ENCODE assay signal across 19 cellular contexts in the genomic region with DNA sequence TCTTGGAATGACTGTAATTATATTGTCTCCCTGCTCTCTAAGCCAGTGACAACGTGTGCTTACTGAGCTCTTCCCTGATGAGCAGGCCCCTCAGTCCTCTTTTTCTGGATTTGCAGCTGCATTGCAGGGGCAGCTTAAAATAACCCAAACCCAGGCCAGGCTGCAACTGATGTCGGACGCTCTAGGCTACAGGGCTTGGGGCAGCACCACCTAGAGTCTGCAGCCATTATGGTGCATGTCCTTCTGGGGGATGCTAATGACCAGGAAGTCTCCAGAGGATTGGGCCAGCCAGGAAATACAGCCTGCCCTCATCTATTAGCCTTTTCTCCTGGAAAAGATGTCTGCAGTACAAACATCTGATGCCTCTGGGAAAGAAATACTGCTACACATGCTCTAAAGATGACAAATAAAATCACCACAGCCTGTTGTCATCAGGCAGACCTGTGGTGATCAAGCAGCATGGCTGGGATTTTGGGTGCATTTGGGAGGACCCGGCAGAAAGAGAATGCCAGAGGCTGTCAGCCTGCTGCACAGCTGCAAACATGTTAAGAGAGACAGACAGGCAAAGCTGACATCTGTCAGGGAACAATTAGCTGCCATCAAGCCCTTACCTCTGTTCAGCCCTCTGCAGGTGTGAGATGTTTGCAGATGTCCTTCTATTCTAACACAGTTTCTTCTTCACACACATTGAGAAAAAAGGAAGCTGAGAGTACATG. TPM values are rescaled to one million over a fixed set of nuclear protein-coding genes. Genes with fewer than 3 reads are reported as not detected.
DNase-seq lines count a peak whose midpoint lies in the region; ATAC-seq, FAIRE-seq and TF ChIP-seq lines count a peak whose summit lies in the region.
"Had no signal": no experiment of that assay in that cellular context is flagged by ENCODE, and none has a peak within 500 bp of the region (broad histone marks: within the 10 kb centered on the region; RNA-seq: fewer than 3 reads in every experiment).

No MANE protein-coding gene starts in this region.

- no peak overlapping the region for H2AFZ ChIP-seq in H1 (ENCODE audit: low read length)

- no peak overlapping the region for H4K5ac ChIP-seq in H1 (ENCODE audit: insufficient read length, low read depth, low read length)

- no peak overlapping the region for H3K18ac ChIP-seq in H1 (ENCODE audit: extremely low read depth, low read length)

- H3K4me3 Mint-ChIP-seq in CD4-positive, alpha-beta T cell, result no peak overlapping the region
- H3K4me3 Mint-ChIP-seq: brain had no signal

- H3K36me3 ChIP-seq in H1 (ENCODE audit: control insufficient read depth in 2 of 4, insufficient read depth in 4 of 4, low read length in 3 of 4), result no peaks in the 10 kb centered on the region

- H3K36me3 Mint-ChIP-seq in CD4-positive, alpha-beta T cell (ENCODE audit: low read depth), result no peaks in the 10 kb centered on the region
- H3K36me3 Mint-ChIP-seq: brain had no signal

- no peaks in the 10 kb centered on the region for H3K9me3 Mint-ChIP-seq in CD4-positive, alpha-beta T cell
- H3K9me3 Mint-ChIP-seq: brain had no signal

- H3K27ac ChIP-seq in H1 (ENCODE audit: low read depth, low read length), result no peak overlapping the region
- H3K27ac ChIP-seq in CD4-positive, alpha-beta T cell (ENCODE audit: low read depth, low read length), result no peak overlapping the region
- H3K27ac ChIP-seq: epithelial cell of prostate had no signal

- H3K23ac ChIP-seq in H1 (ENCODE audit: insufficient read length), result no peak overlapping the region

- H3K4me3 ChIP-seq in H1 (ENCODE audit: extremely low read depth in 1 of 4, insufficient read depth in 2 of 4, low read depth in 3 of 4, low read length in 4 of 4), result no peak overlapping the region

- no peak overlapping the region for H4K91ac ChIP-seq in H1 (replicated peaks; ENCODE audit: insufficient read length, low read length)

- H3K9ac ChIP-seq in H1 (replicated peaks in 1 of 4; ENCODE audit: extremely low read depth in 1 of 4, low read depth in 3 of 4, low read length in 3 of 4), result no peak overlapping the region

- no peak overlapping the region for H2AK5ac ChIP-seq in H1 (ENCODE audit: low read depth, low read length)

- H2BK5ac ChIP-seq in H1 (ENCODE audit: low read depth, low read length), result no peak overlapping the region

- H4K8ac ChIP-seq in H1 (ENCODE audit: extremely low read depth, insufficient read depth, low read length), result no peak overlapping the region

- H2BK15ac ChIP-seq in H1 (ENCODE audit: low read length), result no peak overlapping the region

- H3K4me2 ChIP-seq in H1 (ENCODE audit: insufficient read depth in 1 of 2, low read depth in 2 of 2, low read length in 2 of 2), result no peak overlapping the region

- no peak for TF ChIP-seq EP300 in H1 (IDR thresholded peaks at IDR 0.05; ENCODE audit: borderline replicate concordance in 1 of 2, low read depth in 2 of 2, low read length in 2 of 2)

- ATAC-seq in Right ventricle myocardium inferior (peak; percentile 26), Right ventricle myocardium superior (ENCODE audit: poor library complexity) (no peak), HG03432 (IDR thresholded peaks at IDR 0.05; ENCODE audit: unreplicated experiment) (no peak)
- no peak for ATAC-seq in CD4-positive, alpha-beta T cell (ENCODE audit: poor library complexity)

- H2BK120ac ChIP-seq in H1 (replicated peaks; ENCODE audit: low read depth, low read length), result no peak overlapping the region

- no peak overlapping the region for H2BK12ac ChIP-seq in H1 (ENCODE audit: low read depth, low read length)

- H3K27ac Mint-ChIP-seq in CD4-positive, alpha-beta T cell, result no peak overlapping the region

- no peaks in the 10 kb centered on the region for H3K79me2 ChIP-seq in H1 (ENCODE audit: control insufficient read depth in 1 of 2, insufficient read depth in 2 of 2, low read length in 2 of 2)

- no peaks in the 10 kb centered on the region for H3K27me3 Mint-ChIP-seq in CD4-positive, alpha-beta T cell
- H3K27me3 Mint-ChIP-seq: brain had no signal

- FAIRE-seq in H1 (lab: Jason Lieb, UNC), result no peak
- FAIRE-seq: urothelium cell line had no signal

- CTCF ChIA-PET in H1 (lab: Charles Lee; ENCODE audit: partially characterized antibody), result interaction anchor here (0.6 to 8.8 kb wide), 27 partner anchors 9 to 752 kb away, joined by 3 to 71 read pairs (median 4); a partner anchor contains a TSS
- CTCF ChIA-PET in CD4-positive, alpha-beta T cell (lab: Charles Lee), result no interaction called here

- intact Hi-C loops in Right ventricle myocardium inferior (cut with DNase I), result no loop called here
- intact Hi-C loops in Right ventricle myocardium superior (cut with DNase I), result no loop called here
- intact Hi-C loops in CD4-positive, alpha-beta T cell (cut with DNase I, micrococcal nuclease), result no loop called here

- H3K9me3 ChIP-seq in H1 (ENCODE audit: insufficient read depth in 2 of 2, low read depth in 1 of 2, low read length in 1 of 2), result no peaks in the 10 kb centered on the region
- no peaks in the 10 kb centered on the region for H3K9me3 ChIP-seq in CD4-positive, alpha-beta T cell (ENCODE audit: control insufficient read depth, low read length)

- no peak overlapping the region for H2BK20ac ChIP-seq in H1 (ENCODE audit: low read length)

- H3K79me1 ChIP-seq in H1 (ENCODE audit: low read depth, low read length), result no peaks in the 10 kb centered on the region

- H3K4me1 ChIP-seq in H1 (replicated peaks in 1 of 4; ENCODE audit: control insufficient read depth in 3 of 4, insufficient read depth in 4 of 4, low read length in 3 of 4), result no peaks in the 10 kb centered on the region; a peak in 2 of 7 replicates

- POLR2A ChIA-PET in H1 (lab: Charles Lee; ENCODE audit: partially characterized antibody), result interaction anchor here (1.0 to 1.1 kb wide), 2 partner anchors 10 to 15 kb away, joined by 3 read pairs; no protein-coding TSS in a partner anchor
- POLR2A ChIA-PET in CD4-positive, alpha-beta T cell (lab: Charles Lee), result interaction anchor here (0.8 kb wide), 1 partner anchor 99 kb away, joined by 3 read pairs; a partner anchor contains a TSS

- peaks cover 15% of the 10 kb centered on the region for H3K4me1 Mint-ChIP-seq in CD4-positive, alpha-beta T cell (ENCODE audit: low read depth)

- TF ChIP-seq RAD21 in H1 (IDR thresholded peaks at IDR 0.05 in 1 of 2, conservative IDR thresholded peaks at IDR 0.05 in 1 of 2; ENCODE audit: low read depth in 2 of 2, low read length in 2 of 2), result peak; percentile 13 to 47; a peak in 3 of 4 replicates

- H3K14ac ChIP-seq in H1 (ENCODE audit: insufficient read length), result no peak overlapping the region

- no peak overlapping the region for H3K56ac ChIP-seq in H1 (replicated peaks; ENCODE audit: insufficient read length, low read depth, low read length)

- DNase-seq in Right ventricle myocardium inferior (ENCODE audit: missing footprints), result no peak
- no peak for DNase-seq in Right ventricle myocardium superior
- DNase-seq in NCI-H345 treated with DMSO at 0.1 percent for 48 hours (lab: John Stamatoyannopoulos, UW; ENCODE audit: unreplicated experiment), result peak; percentile 16
- DNase-seq in H1 (ENCODE audit: low read depth in 1 of 2, low spot score in 2 of 2), result no peak
- peak; percentile 41 for DNase-seq in superior temporal gyrus (ENCODE audit: extremely low spot score)
- DNase-seq in NCI-H2107 (lab: John Stamatoyannopoulos, UW), result no peak
- no peak for DNase-seq in CD4-positive, alpha-beta T cell
- DNase-seq: activated CD4-positive, alpha-beta T cell treated with anti-CD3 and anti-CD28 coated beads, Interleukin-2, amount 50 U/mL, for 1 hour; activated effector memory CD4-positive, alpha-beta T cell treated with anti-CD3 and anti-CD28 coated beads, Interleukin-2, amount 50 U/mL, for 16 hours; hippocampal formation; mesenchymal stem cell; stimulated activated CD4-positive, alpha-beta T cell treated with anti-CD3 and anti-CD28 coated beads, Interleukin-1b, Interleukin-23, amount 100 ng/mL, for 48 hours had no signal

- no peaks in the 10 kb centered on the region for H3K27me3 ChIP-seq in H1 (replicated peaks in 1 of 4; ENCODE audit: control insufficient read depth in 3 of 4, extremely low read depth in 1 of 4, insufficient read depth in 3 of 4, low read length in 3 of 4)
- no peaks in the 10 kb centered on the region for H3K27me3 ChIP-seq in CD4-positive, alpha-beta T cell (ENCODE audit: control insufficient read depth, insufficient read depth, low read length)

- H3K4ac ChIP-seq in H1 (replicated peaks; ENCODE audit: insufficient read length, low read depth, low read length), result no peak overlapping the region

- no peaks in the 10 kb centered on the region for H4K20me1 ChIP-seq in H1 (replicated peaks in 1 of 2; ENCODE audit: control insufficient read depth in 1 of 2, insufficient read depth in 2 of 2, low read length in 2 of 2)

- no peak for TF ChIP-seq POLR2A in H1 (IDR thresholded peaks at IDR 0.05; ENCODE audit: control extremely low read depth in 1 of 2, low read depth in 2 of 2, low read length in 2 of 2)

- 70% methylated on average over 4 of the region's 4 CpGs; no CpG with 5 or more reads in 1 of the 2 experiments for WGBS in H1 (ENCODE audit: extremely low coverage in 1 of 2, insufficient coverage in 1 of 2, insufficient read length in 1 of 2, insufficient replicate concordance in 2 of 2, low coverage in 1 of 2, low lambda C conversion rate in 2 of 2, missing lambda C conversion rate in 1 of 2), 2 experiments

- peak; percentile 30 to 58 (median 51) for TF ChIP-seq CTCF in H1 (IDR thresholded peaks at IDR 0.05; ENCODE audit: control extremely low read depth in 1 of 3, insufficient read depth in 1 of 3, low read depth in 1 of 3, low read length in 3 of 3)
- TF ChIP-seq CTCF in CD4-positive, alpha-beta T cell (IDR thresholded peaks at IDR 0.05), result no peak

- no peaks in the 10 kb centered on the region for H3K23me2 ChIP-seq in H1 (ENCODE audit: low read depth, low read length)

TF ChIP-seq in H1, 55 proteins besides CTCF, POLR2A, EP300 and RAD21 (continues in another document):
- TF ChIP-seq RXRA (IDR thresholded peaks at IDR 0.05; ENCODE audit: insufficient read depth, low read depth, low read length) (no peak), YY1 (IDR thresholded peaks at IDR 0.05; ENCODE audit: low read depth, low read length) (peak; percentile 68), NANOG (IDR thresholded peaks at IDR 0.05; ENCODE audit: insufficient read depth, low read depth, low read length, poor library complexity, severe bottlenecking) (no peak), TAF1 (IDR thresholded peaks at IDR 0.05; ENCODE audit: low read depth, low read length) (no peak), SP2 (IDR thresholded peaks at IDR 0.05; ENCODE audit: low read length) (0 out of 2 replicates have a peak, but pooled peaks have one; percentile 7)

RNA-seq across cellular contexts. Expression of a gene that starts 51.8 kb away (rescaled TPM):
- total RNA-seq in Right ventricle myocardium inferior (not detected), Right ventricle myocardium superior (not detected)
- not detected in 2 replicates for total RNA-seq in H1 (2021; fragmentation: NEBNext Ultra II Directional; extraction: Animal tissue kit (Norgen Biotek cat#: 25700))
- not detected in 2 replicates for polyA plus RNA-seq in H1 (2011; rRNA removed)
- not detected for polyA plus RNA-seq in H1 (2011; cell fraction: cytosol; rRNA removed)
- not detected for polyA plus RNA-seq in H1 (2011; cell fraction: nucleus; rRNA removed)
- polyA plus RNA-seq in H1 (2012, experiment 1 of 2), result not detected in 4 replicates
- not detected for polyA plus RNA-seq in H1 (2012, experiment 2 of 2)
- not detected for polyA plus RNA-seq in H1 (2013, experiment 1 of 2)
- polyA plus RNA-seq in H1 (2013, experiment 2 of 2), result not detected
- not detected in 2 replicates for polyA minus RNA-seq in H1 (2011; rRNA and poly(A)+ RNA removed)
- polyA minus RNA-seq in H1 (2011; cell fraction: cytosol; rRNA and poly(A)+ RNA removed), result not detected
- polyA minus RNA-seq in H1 (2011; cell fraction: nucleus; rRNA and poly(A)+ RNA removed), result not detected
- total RNA-seq in CD4-positive, alpha-beta T cell, result not detected
- total RNA-seq: Daoy; T-helper 1 cell treated with Interleukin-12 subunit alpha and Interleukin-12 subunit beta and Interleukin-4 antibody, amounts not matched to agents 30 ng/mL and 1 ng/mL, for 36 hours had no signal
- polyA plus RNA-seq: AG04450 had no signal

Comparison
In these comparisons a context has a peak if more than half of its experiments do, and no peak if none do; other contexts are left out.
1. DNase-seq: peak in NCI-H345 treated with DMSO at 0.1 percent for 48 hours (single experiment) and superior temporal gyrus (single experiment); none in Right ventricle myocardium inferior (single experiment), Right ventricle myocardium superior (single experiment), H1 (0 of 2), NCI-H2107 (single experiment) and CD4-positive, alpha-beta T cell (0 of 10).